ENCODE assay signal across 10 cellular contexts in genomic region chr5:112529525-112529924, GRCh38.
DNase-seq lines count a peak whose midpoint lies in the region; ATAC-seq, FAIRE-seq and TF ChIP-seq lines count a peak whose summit lies in the region.
"Had no signal": no experiment of that assay in that cellular context is flagged by ENCODE, and none has a peak within 500 bp of the region (broad histone marks: within the 10 kb centered on the region; RNA-seq: fewer than 3 reads in every experiment).

No MANE protein-coding gene starts in this region.

- no peaks in the 10 kb centered on the region for H3K27me3 ChIP-seq in KMS-11 (ENCODE audit: insufficient read depth, low read depth)
- H3K27me3 ChIP-seq in bronchial epithelial cell (ENCODE audit: control insufficient read depth, insufficient read depth, low read length): no peaks in the 10 kb centered on the region
- no peaks in the 10 kb centered on the region for H3K27me3 ChIP-seq in neuronal stem cell (ENCODE audit: control insufficient read depth in 3 of 3, insufficient read depth in 3 of 3, low read depth in 1 of 3, low read length in 3 of 3)
- H3K27me3 ChIP-seq: testis had no signal

- peak overlapping the region; percentile 30 for H4K8ac ChIP-seq in neuronal stem cell (ENCODE audit: low read depth, low read length)

- no peak overlapping the region for H3K14ac ChIP-seq in neuronal stem cell (ENCODE audit: low read length)

- H3K27ac Mint-ChIP-seq in activated naive CD4-positive, alpha-beta T cell treated with anti-CD3 and anti-CD28 coated beads, Interleukin-2, amount 50 U/mL, for 72 hours: no peak overlapping the region
- H3K27ac Mint-ChIP-seq: activated CD4-positive, alpha-beta T cell treated with anti-CD3 and anti-CD28 coated beads, Interleukin-2, amount 10 ng/mL, durations not matched to agents 24 days and 14 days had no signal

- H2BK15ac ChIP-seq in neuronal stem cell (ENCODE audit: low read length): no peak overlapping the region

- no peak overlapping the region for H2BK120ac ChIP-seq in neuronal stem cell (ENCODE audit: low read depth, low read length)

- no peaks in the 10 kb centered on the region for H3K79me2 ChIP-seq in KMS-11 (ENCODE audit: insufficient read depth, low read depth)

- H3K18ac ChIP-seq in neuronal stem cell (ENCODE audit: low read length): no peak overlapping the region

- TF ChIP-seq CTCF in KMS-11 (conservative IDR thresholded peaks at IDR 0.05; ENCODE audit: low read depth, low read length) (peak; percentile 51), bronchial epithelial cell (IDR thresholded peaks at IDR 0.05; ENCODE audit: insufficient read depth, low read length, severe bottlenecking) (peak; percentile 52)

- FAIRE-seq in GM12891 (lab: Jason Lieb, UNC): peak; percentile 16
- no peak for FAIRE-seq in bronchial epithelial cell (lab: Jason Lieb, UNC)

- H4K20me1 ChIP-seq in KMS-11 (ENCODE audit: insufficient read depth): no peaks in the 10 kb centered on the region

- no peaks in the 10 kb centered on the region for H3K9me3 ChIP-seq in neuronal stem cell (replicated peaks in 1 of 2; ENCODE audit: control insufficient read depth in 2 of 2, insufficient read depth in 1 of 2, low read depth in 1 of 2, low read length in 2 of 2)
- H3K9me3 ChIP-seq: testis had no signal

- H2BK12ac ChIP-seq in neuronal stem cell (ENCODE audit: low read length): no peak overlapping the region

- no peak overlapping the region for H3K23ac ChIP-seq in neuronal stem cell (ENCODE audit: low read depth, low read length, poor library complexity)

- no peak overlapping the region for H3K4ac ChIP-seq in neuronal stem cell (ENCODE audit: low read length)

- H3K9ac ChIP-seq in KMS-11 (no peak overlapping the region), neuronal stem cell (ENCODE audit: low read depth, low read length, poor library complexity) (no peak overlapping the region)

- H3K36me3 ChIP-seq in KMS-11 (ENCODE audit: insufficient read depth): no peaks in the 10 kb centered on the region
- H3K36me3 ChIP-seq in bronchial epithelial cell (ENCODE audit: control insufficient read depth, insufficient read depth, low read length): no peaks in the 10 kb centered on the region
- no peaks in the 10 kb centered on the region for H3K36me3 ChIP-seq in neuronal stem cell (replicated peaks in 1 of 2; ENCODE audit: control insufficient read depth in 2 of 2, insufficient read depth in 2 of 2, low read length in 2 of 2)

- H3K4me2 ChIP-seq in KMS-11 (no peak overlapping the region), neuronal stem cell (ENCODE audit: insufficient read depth, low read length, poor library complexity, severe bottlenecking) (no peak overlapping the region)

- ATAC-seq in GM19463 (IDR thresholded peaks at IDR 0.05; ENCODE audit: unreplicated experiment): no peak
- no peak for ATAC-seq in activated naive CD4-positive, alpha-beta T cell treated with anti-CD3 and anti-CD28 coated beads, Interleukin-2, amount 50 U/mL, for 72 hours

- no peak overlapping the region for H2AFZ ChIP-seq in KMS-11 (ENCODE audit: low read depth)
- H2AFZ ChIP-seq in neuronal stem cell (ENCODE audit: low read length): no peak overlapping the region

- no peaks in the 10 kb centered on the region for H3K9me3 Mint-ChIP-seq in activated naive CD4-positive, alpha-beta T cell treated with anti-CD3 and anti-CD28 coated beads, Interleukin-2, amount 50 U/mL, for 72 hours
- H3K9me3 Mint-ChIP-seq: activated CD4-positive, alpha-beta T cell treated with anti-CD3 and anti-CD28 coated beads, Interleukin-2, amount 10 ng/mL, durations not matched to agents 24 days and 14 days had no signal

- H3K4me1 ChIP-seq in KMS-11 (ENCODE audit: low read depth, poor library complexity, severe bottlenecking) (no peaks in the 10 kb centered on the region), neuronal stem cell (ENCODE audit: control insufficient read depth in 2 of 2, insufficient read depth in 1 of 2, low read depth in 1 of 2, low read length in 2 of 2) (no peaks in the 10 kb centered on the region)
- H3K4me1 ChIP-seq: testis had no signal

- no CpG with 5 or more reads among the region's 5 CpGs for WGBS in neuronal stem cell (ENCODE audit: extremely low coverage in 2 of 2, insufficient read length in 2 of 2, insufficient replicate concordance in 1 of 2), 2 donors

- no peak overlapping the region for H3K4me3 ChIP-seq in KMS-11 (IDR thresholded peaks at IDR 0.05; ENCODE audit: insufficient read depth, low read depth, low read length)
- no peak overlapping the region for H3K4me3 ChIP-seq in bronchial epithelial cell (ENCODE audit: low read depth, low read length)
- no peak overlapping the region for H3K4me3 ChIP-seq in neuronal stem cell (ENCODE audit: low read length in 2 of 2)
- H3K4me3 ChIP-seq: testis had no signal

- no peak overlapping the region for H2BK5ac ChIP-seq in neuronal stem cell (ENCODE audit: low read length)

- no peak overlapping the region for H2AK5ac ChIP-seq in neuronal stem cell (ENCODE audit: low read depth, low read length)

- H4K91ac ChIP-seq in neuronal stem cell (ENCODE audit: low read depth, low read length, poor library complexity): no peak overlapping the region

- no peak for DNase-seq in GM12891 (ENCODE audit: insufficient read length, low spot score)
- DNase-seq in bronchial epithelial cell (ENCODE audit: low read depth): peak; percentile 48
- no peak for DNase-seq in neuronal stem cell (ENCODE audit: low spot score)
- no peak for DNase-seq in A172 (ENCODE audit: low spot score)
- DNase-seq in activated naive CD4-positive, alpha-beta T cell treated with anti-CD3 and anti-CD28 coated beads, Interleukin-2, amount 50 U/mL, for 72 hours (ENCODE audit: low spot score in 2 of 2): no peak
- no peak for DNase-seq in NK-92 (lab: John Stamatoyannopoulos, UW; ENCODE audit: unreplicated experiment)
- DNase-seq: activated CD4-positive, alpha-beta T cell treated with anti-CD3 and anti-CD28 coated beads, Interleukin-2, amount 10 ng/mL, durations not matched to agents 24 days and 14 days; testis had no signal

- no peaks in the 10 kb centered on the region for H3K36me3 Mint-ChIP-seq in activated naive CD4-positive, alpha-beta T cell treated with anti-CD3 and anti-CD28 coated beads, Interleukin-2, amount 50 U/mL, for 72 hours

- H3K27ac ChIP-seq in KMS-11: no peak overlapping the region
- H3K27ac ChIP-seq in neuronal stem cell (replicated peaks; ENCODE audit: low read length): no peak overlapping the region
- H3K27ac ChIP-seq: testis had no signal

- H3K79me1 ChIP-seq in neuronal stem cell (ENCODE audit: low read depth, low read length): no peaks in the 10 kb centered on the region

- TF ChIP-seq POLR2A in GM12891 (IDR thresholded peaks at IDR 0.05; ENCODE audit: low read depth, low read length): no peak

TF ChIP-seq in GM12891, 5 proteins besides CTCF, POLR2A, EP300 and RAD21:
- no peak for TF ChIP-seq POLR2AphosphoS5 (IDR thresholded peaks at IDR 0.05; ENCODE audit: low read depth, low read length)
- no peak for TF ChIP-seq TAF1 (IDR thresholded peaks at IDR 0.05; ENCODE audit: low read depth, low read length)
- no peak for TF ChIP-seq PAX5 (IDR thresholded peaks at IDR 0.05; ENCODE audit: insufficient read depth, low read length, severe bottlenecking)
- TF ChIP-seq SPI1 (IDR thresholded peaks at IDR 0.05; ENCODE audit: low read depth, low read length): no peak
- no peak for TF ChIP-seq POU2F2 (IDR thresholded peaks at IDR 0.05; ENCODE audit: low read depth, low read length)
TF ChIP-seq in GM12891: peak in this region for 0.
